In the genomic region with DNA sequence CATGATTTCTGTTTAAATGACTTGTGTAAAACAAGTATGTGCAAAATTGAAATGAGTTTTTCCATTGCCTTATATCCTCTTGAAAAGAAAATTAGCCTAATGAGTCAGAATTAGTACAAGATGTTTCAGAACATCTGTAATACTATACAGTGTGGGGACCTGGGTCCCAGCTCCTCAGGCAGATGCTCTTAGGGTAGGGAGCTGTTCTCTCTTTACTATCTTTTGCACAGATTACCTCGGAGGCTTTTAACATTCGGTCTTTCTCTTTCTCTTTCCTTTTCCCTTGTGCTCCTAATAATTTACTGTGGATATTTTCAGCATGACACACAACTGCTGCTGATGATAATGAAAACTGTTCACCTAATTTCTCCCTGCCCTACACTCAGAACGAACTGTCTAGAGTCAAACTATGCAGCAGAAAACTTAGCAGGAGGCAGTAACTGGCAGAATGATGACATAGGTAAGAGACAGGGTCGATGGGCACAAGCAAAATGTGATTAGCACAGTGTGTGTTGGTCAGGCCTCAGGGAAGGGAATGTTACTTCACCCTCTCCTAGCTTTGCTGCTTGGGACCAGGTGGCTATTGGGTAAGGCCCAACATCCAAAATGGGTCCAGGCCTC, we compare ENCODE assay signal across 18 cellular contexts.
DNase-seq lines count a peak whose midpoint lies in the region; ATAC-seq, FAIRE-seq and TF ChIP-seq lines count a peak whose summit lies in the region.
"Had no signal": no experiment of that assay in that cellular context is flagged by ENCODE, and none has a peak within 500 bp of the region (broad histone marks: within the 10 kb centered on the region; RNA-seq: fewer than 3 reads in every experiment).

No MANE protein-coding gene starts in this region.

- H3K4me1 Mint-ChIP-seq in H9: peaks cover 2 to 24% of the 10 kb centered on the region in 2 experiments
- H3K4me1 Mint-ChIP-seq: CD4-positive, alpha-beta memory T cell had no signal

- POLR2A ChIA-PET in SK-N-SH (lab: Yijun Ruan, JAX): no interaction called here

- ATAC-seq in HG02970 (IDR thresholded peaks at IDR 0.05; ENCODE audit: low FRiP score, unreplicated experiment): no peak
- ATAC-seq: K562 had no signal

- TF ChIP-seq CTCF in H9 (conservative IDR thresholded peaks at IDR 0.05) (no peak), SK-N-SH (IDR thresholded peaks at IDR 0.05) (no peak), smooth muscle cell (IDR thresholded peaks at IDR 0.05; ENCODE audit: borderline replicate concordance, insufficient read depth, poor library complexity, severe bottlenecking) (no peak)

- H3K4me3 ChIP-seq in SK-N-SH (ENCODE audit: low read depth in 2 of 2, low read length in 1 of 2) (no peak overlapping the region), endocrine pancreas (ENCODE audit: control insufficient read depth, insufficient read depth, low read length) (peak overlapping the region; percentile 3), smooth muscle cell (no peak overlapping the region), small intestine (ENCODE audit: low read depth in 1 of 2, low read length in 2 of 2) (no peak overlapping the region)
- H3K4me3 ChIP-seq: GM23248, K562 had no signal

- H3K23me2 ChIP-seq in H9 (ENCODE audit: insufficient read length, low read depth, low read length, poor library complexity, severe bottlenecking): no peaks in the 10 kb centered on the region

- no peak overlapping the region for H3K4ac ChIP-seq in H9 (ENCODE audit: low read depth, low read length)

- H2AK5ac ChIP-seq in H9 (ENCODE audit: insufficient read length, low read length): no peak overlapping the region

- H3K4me2 ChIP-seq in H9 (ENCODE audit: insufficient read depth, insufficient read length, low read length) (no peak overlapping the region), SK-N-SH (0 out of 2 replicates have a peak overlapping the region, but pooled peaks have one; percentile 19), smooth muscle cell (no peak overlapping the region)

- no peak overlapping the region for H4K5ac ChIP-seq in H9 (ENCODE audit: insufficient read length, low read depth, low read length)

- peak overlapping the region in 1 of 3 experiments; percentile 90; a peak in 2 of 7 replicates for H3K27ac Mint-ChIP-seq in H9
- H3K27ac Mint-ChIP-seq: CD4-positive, alpha-beta memory T cell had no signal

- H3K9me3 Mint-ChIP-seq in H9: 0 out of 5 replicates have a peak, but pooled peaks cover 0 to 2% of the 10 kb centered on the region in 2 experiments

- no peak overlapping the region for H3K27ac ChIP-seq in H9 (ENCODE audit: insufficient read length, low read depth, low read length)
- H3K27ac ChIP-seq in SK-N-SH (ENCODE audit: low read depth in 2 of 2, low read length in 1 of 2): no peak overlapping the region; a peak in 1 of 4 replicates
- no peak overlapping the region for H3K27ac ChIP-seq in smooth muscle cell (ENCODE audit: low read depth)
- no peak overlapping the region for H3K27ac ChIP-seq in small intestine (ENCODE audit: low read depth in 1 of 2, low read length in 1 of 2)
- H3K27ac ChIP-seq: GM23248 had no signal

- H3F3A ChIP-seq in SK-N-SH (replicated peaks; ENCODE audit: insufficient read depth) (no peaks in the 10 kb centered on the region), smooth muscle cell (ENCODE audit: low read depth) (no peaks in the 10 kb centered on the region)

- DNase-seq in H9 (no peak), SK-N-SH (peak; percentile 22), smooth muscle cell (lab: John Stamatoyannopoulos, UW; ENCODE audit: unreplicated experiment) (no peak), NCI-H510A treated with DMSO at 0.1 percent for 48 hours (lab: John Stamatoyannopoulos, UW) (no peak), small intestine (no peak)
- DNase-seq: DMS79 treated with DMSO at 0.1 percent for 48 hours, GM23248, NCI-H1048, NCI-H1436 treated with DMSO at 0.1 percent for 48 hours, NCI-H2081, NCI-H524 treated with DMSO at 0.1 percent for 48 hours, OCI-M1, SHP77 treated with DMSO at 0.1 percent for 48 hours had no signal

- no peak overlapping the region for H2BK12ac ChIP-seq in H9 (ENCODE audit: insufficient read length, low read depth, low read length)

- no peaks in the 10 kb centered on the region for H3K79me1 ChIP-seq in H9 (ENCODE audit: insufficient read depth, low read depth, low read length, poor library complexity, severe bottlenecking)

- H3K4me1 ChIP-seq in H9 (ENCODE audit: insufficient read depth, low read length): no peaks in the 10 kb centered on the region
- peaks cover 0 to 8% of the 10 kb centered on the region in 2 experiments; a peak in 1 of 4 replicates for H3K4me1 ChIP-seq in SK-N-SH (ENCODE audit: control insufficient read depth in 1 of 2, insufficient read depth in 2 of 2, low read depth in 1 of 2, low read length in 1 of 2)
- H3K4me1 ChIP-seq in endocrine pancreas (ENCODE audit: control insufficient read depth, insufficient read depth, low read length): no peaks in the 10 kb centered on the region
- H3K4me1 ChIP-seq in smooth muscle cell (ENCODE audit: low read depth): no peaks in the 10 kb centered on the region
- H3K4me1 ChIP-seq in small intestine (ENCODE audit: control insufficient read depth in 2 of 2, insufficient read depth in 1 of 2, low read depth in 1 of 2, low read length in 1 of 2): no peaks in the 10 kb centered on the region

- no peak overlapping the region for H3K56ac ChIP-seq in H9 (ENCODE audit: insufficient read length, low read depth, low read length)

- TF ChIP-seq RAD21 in SK-N-SH (IDR thresholded peaks at IDR 0.05; ENCODE audit: low read length): no peak

- H4K20me1 ChIP-seq in H9 (ENCODE audit: control insufficient read depth, insufficient read depth, insufficient read length) (no peaks in the 10 kb centered on the region), SK-N-SH (ENCODE audit: insufficient read depth) (no peaks in the 10 kb centered on the region), smooth muscle cell (ENCODE audit: low read depth) (no peaks in the 10 kb centered on the region)

- no peak for TF ChIP-seq EP300 in SK-N-SH (IDR thresholded peaks at IDR 0.05; ENCODE audit: borderline replicate concordance in 1 of 2, low read depth in 1 of 2, low read length in 1 of 2)

- no peak overlapping the region for H4K8ac ChIP-seq in H9 (replicated peaks; ENCODE audit: insufficient read length, low read depth, low read length)

- CTCF ChIA-PET in SK-N-SH (lab: Yijun Ruan, JAX): no interaction called here

- H3K23ac ChIP-seq in H9 (ENCODE audit: insufficient read length, low read depth, low read length): no peak overlapping the region

- no peak overlapping the region for H2BK15ac ChIP-seq in H9 (ENCODE audit: low read depth, low read length)

- H3K14ac ChIP-seq in H9 (ENCODE audit: insufficient read depth, low read length): no peak overlapping the region

- H3K18ac ChIP-seq in H9 (ENCODE audit: insufficient read length, low read depth, low read length): no peak overlapping the region

- no peak overlapping the region for H2BK5ac ChIP-seq in H9 (ENCODE audit: insufficient read length, low read length)

- H3K9ac ChIP-seq in H9 (ENCODE audit: extremely low read depth, insufficient read length, low read length): no peak overlapping the region
- H3K9ac ChIP-seq in SK-N-SH: no peak overlapping the region
- no peak overlapping the region for H3K9ac ChIP-seq in endocrine pancreas (ENCODE audit: control insufficient read depth, insufficient read depth, low read length)
- no peak overlapping the region for H3K9ac ChIP-seq in smooth muscle cell (ENCODE audit: low read depth)
- H3K9ac ChIP-seq: GM23248 had no signal

- H4K91ac ChIP-seq in H9 (ENCODE audit: insufficient read length, low read depth, low read length): no peak overlapping the region

- H2BK20ac ChIP-seq in H9 (ENCODE audit: low read depth, low read length, poor library complexity, severe bottlenecking): no peak overlapping the region

- H3K9me3 ChIP-seq in H9 (ENCODE audit: control insufficient read depth, low read depth, low read length) (no peaks in the 10 kb centered on the region), SK-N-SH (no peaks in the 10 kb centered on the region), endocrine pancreas (ENCODE audit: control insufficient read depth, low read length) (no peaks in the 10 kb centered on the region), smooth muscle cell (replicated peaks; ENCODE audit: low read depth) (no peaks in the 10 kb centered on the region), small intestine (ENCODE audit: control insufficient read depth, low read depth) (no peaks in the 10 kb centered on the region)

- no CpG with 5 or more reads among the region's 4 CpGs for WGBS in H9 (ENCODE audit: extremely low coverage, insufficient read length, low lambda C conversion rate)
- WGBS in SK-N-SH (ENCODE audit: low lambda C conversion rate): 27% methylated on average over 4 of the region's 4 CpGs
- WGBS in smooth muscle cell (ENCODE audit: low lambda C conversion rate): 74% methylated on average over 4 of the region's 4 CpGs
- 15 to 56% (median 28%) methylated on average over 4 of the region's 4 CpGs for WGBS in small intestine, 3 donors

- H3K9me2 ChIP-seq in SK-N-SH: 0 out of 2 replicates have a peak, but pooled peaks cover 3% of the 10 kb centered on the region

- no peak overlapping the region for H2BK120ac ChIP-seq in H9 (ENCODE audit: low read depth, low read length, poor library complexity, severe bottlenecking)

- H3K36me3 ChIP-seq in SK-N-SH (replicated peaks in 1 of 2; ENCODE audit: control insufficient read depth in 1 of 2, insufficient read depth in 2 of 2, low read length in 1 of 2): no peaks in the 10 kb centered on the region
- H3K36me3 ChIP-seq in endocrine pancreas (ENCODE audit: control insufficient read depth, insufficient read depth, low read length): no peaks in the 10 kb centered on the region
- no peaks in the 10 kb centered on the region for H3K36me3 ChIP-seq in smooth muscle cell (ENCODE audit: low read depth)
- H3K36me3 ChIP-seq in small intestine (ENCODE audit: control insufficient read depth in 2 of 2, insufficient read depth in 2 of 2, low read length in 2 of 2): no peaks in the 10 kb centered on the region

- peak overlapping the region; percentile 66 for H2AFZ ChIP-seq in H9 (ENCODE audit: low read length)
- H2AFZ ChIP-seq in SK-N-SH (ENCODE audit: low read depth): 0 out of 2 replicates have a peak overlapping the region, but pooled peaks have one; percentile 56
- peak overlapping the region; percentile 9 for H2AFZ ChIP-seq in smooth muscle cell (ENCODE audit: low read depth)
- H2AFZ ChIP-seq: GM23248 had no signal

- H3K27me3 ChIP-seq in H9 (ENCODE audit: insufficient read depth, low read length): no peaks in the 10 kb centered on the region
- no peaks in the 10 kb centered on the region for H3K27me3 ChIP-seq in SK-N-SH (ENCODE audit: insufficient read depth)
- H3K27me3 ChIP-seq in endocrine pancreas (ENCODE audit: control insufficient read depth, insufficient read depth, low read length): no peaks in the 10 kb centered on the region
- no peaks in the 10 kb centered on the region for H3K27me3 ChIP-seq in smooth muscle cell (ENCODE audit: low read depth)
- no peaks in the 10 kb centered on the region for H3K27me3 ChIP-seq in small intestine (ENCODE audit: control insufficient read depth in 2 of 2, insufficient read depth in 2 of 2, low read length in 2 of 2)

- no peak overlapping the region for H3T11ph ChIP-seq in H9 (ENCODE audit: low read length)

- no peak overlapping the region for H3K4me3 Mint-ChIP-seq in H9
- H3K4me3 Mint-ChIP-seq: CD4-positive, alpha-beta memory T cell had no signal

- H3K79me2 ChIP-seq in H9 (ENCODE audit: insufficient read depth, low read length) (no peaks in the 10 kb centered on the region), SK-N-SH (ENCODE audit: insufficient read depth) (no peaks in the 10 kb centered on the region), smooth muscle cell (ENCODE audit: low read depth) (no peaks in the 10 kb centered on the region)

- FAIRE-seq in small intestine (lab: Jason Lieb, UNC): no peak
- FAIRE-seq: G401.6, K562 had no signal

- H3K27me3 Mint-ChIP-seq in H9 (ENCODE audit: low read depth): no peaks in the 10 kb centered on the region
- H3K27me3 Mint-ChIP-seq: CD4-positive, alpha-beta memory T cell had no signal

- H3K36me3 Mint-ChIP-seq in H9 (ENCODE audit: insufficient read depth in 1 of 3, low read depth in 3 of 3): no peaks in the 10 kb centered on the region
- H3K36me3 Mint-ChIP-seq: CD4-positive, alpha-beta memory T cell had no signal

Comparison
In these comparisons a context has a peak if more than half of its experiments do, and no peak if none do; other contexts are left out.
1. H2AFZ ChIP-seq: peak in every context shown above with its lines; median percentile 66 in H9; 56 in SK-N-SH; 9 in smooth muscle cell.